9 cellular contexts compared by ENCODE assay signal in genomic region chr5:1385395-1386273, GRCh38. TPM values are rescaled to one million over a fixed set of nuclear protein-coding genes. Genes with fewer than 3 reads are reported as not detected.
DNase-seq lines count a peak whose midpoint lies in the region; ATAC-seq and TF ChIP-seq lines count a peak whose summit lies in the region.
"Had no signal": no experiment of that assay in that cellular context is flagged by ENCODE, and none has a peak within 500 bp of the region (broad histone marks: within the 10 kb centered on the region; RNA-seq: fewer than 3 reads in every experiment).

No MANE protein-coding gene starts in this region.

- H3K36me3 ChIP-seq in Peyer's patch (no peaks in the 10 kb centered on the region), neural progenitor cell (no peaks in the 10 kb centered on the region), stomach smooth muscle (ENCODE audit: control insufficient read depth in 2 of 2, insufficient read depth in 2 of 2, low read length in 2 of 2) (no peaks in the 10 kb centered on the region)

- H3K27me3 Mint-ChIP-seq in activated T-helper 2 cell treated with anti-CD3 and anti-CD28 coated beads, Interferon-gamma antibody, Interleukin-2, Interleukin-4, amounts not matched to agents 10 μg/mL and 5 μg/mL and 100 μg/mL, durations not matched to agents 14 hours and 24 hours and 36 hours (ENCODE audit: low read depth): peaks cover 25% of the 10 kb centered on the region
- H3K27me3 Mint-ChIP-seq in neural progenitor cell (ENCODE audit: insufficient read depth, low read depth): peaks cover 53% of the 10 kb centered on the region

- H3K27ac Mint-ChIP-seq in activated T-helper 2 cell treated with anti-CD3 and anti-CD28 coated beads, Interferon-gamma antibody, Interleukin-2, Interleukin-4, amounts not matched to agents 10 μg/mL and 5 μg/mL and 100 μg/mL, durations not matched to agents 14 hours and 24 hours and 36 hours: peak overlapping the region; percentile 98
- no peak overlapping the region for H3K27ac Mint-ChIP-seq in neural progenitor cell

- H3K36me3 Mint-ChIP-seq in activated T-helper 2 cell treated with anti-CD3 and anti-CD28 coated beads, Interferon-gamma antibody, Interleukin-2, Interleukin-4, amounts not matched to agents 10 μg/mL and 5 μg/mL and 100 μg/mL, durations not matched to agents 14 hours and 24 hours and 36 hours (ENCODE audit: low read depth): no peaks in the 10 kb centered on the region
- H3K36me3 Mint-ChIP-seq in neural progenitor cell: no peaks in the 10 kb centered on the region

- H3F3A ChIP-seq in neural progenitor cell (ENCODE audit: low read depth): no peaks in the 10 kb centered on the region

- no peak overlapping the region for H3K9ac ChIP-seq in neural progenitor cell
- H3K9ac ChIP-seq in stomach smooth muscle (ENCODE audit: low read length in 2 of 2): peak overlapping the region; percentile 63 to 66

- H3K79me2 ChIP-seq in neural progenitor cell (ENCODE audit: low read depth): no peaks in the 10 kb centered on the region

- peak overlapping the region; percentile 95 for H3K4me3 Mint-ChIP-seq in activated T-helper 2 cell treated with anti-CD3 and anti-CD28 coated beads, Interferon-gamma antibody, Interleukin-2, Interleukin-4, amounts not matched to agents 10 μg/mL and 5 μg/mL and 100 μg/mL, durations not matched to agents 14 hours and 24 hours and 36 hours (ENCODE audit: low read depth)
- peak overlapping the region; percentile 88 for H3K4me3 Mint-ChIP-seq in neural progenitor cell

- H3K9me3 ChIP-seq in Peyer's patch: no peaks in the 10 kb centered on the region
- H3K9me3 ChIP-seq in neural progenitor cell (ENCODE audit: low read depth): no peaks in the 10 kb centered on the region
- H3K9me3 ChIP-seq in stomach smooth muscle (ENCODE audit: control insufficient read depth in 2 of 2, low read length in 2 of 2): no peaks in the 10 kb centered on the region

- H3K27ac ChIP-seq in Peyer's patch: peak overlapping the region; percentile 81 to 96 (median 92)
- no peak overlapping the region for H3K27ac ChIP-seq in foreskin keratinocyte
- H3K27ac ChIP-seq in neural progenitor cell: no peak overlapping the region
- no peak overlapping the region for H3K27ac ChIP-seq in stomach smooth muscle (ENCODE audit: low read length)
- H3K27ac ChIP-seq: epithelial cell of prostate had no signal

- H3K9me3 Mint-ChIP-seq in activated T-helper 2 cell treated with anti-CD3 and anti-CD28 coated beads, Interferon-gamma antibody, Interleukin-2, Interleukin-4, amounts not matched to agents 10 μg/mL and 5 μg/mL and 100 μg/mL, durations not matched to agents 14 hours and 24 hours and 36 hours: no peaks in the 10 kb centered on the region
- H3K9me3 Mint-ChIP-seq in neural progenitor cell: peaks cover 3% of the 10 kb centered on the region

- ATAC-seq in GM21367 (IDR thresholded peaks at IDR 0.05; ENCODE audit: unreplicated experiment) (peak; percentile 86), foreskin keratinocyte (peak; percentile 82)

- TF ChIP-seq CTCF in Peyer's patch (IDR thresholded peaks at IDR 0.05) (peak in 1 of 6 experiments; percentile 9), foreskin keratinocyte (conservative IDR thresholded peaks at IDR 0.05) (no peak), neural progenitor cell (IDR thresholded peaks at IDR 0.05) (no peak)

- H3K4me2 ChIP-seq in neural progenitor cell: peak overlapping the region; percentile 97

- TF ChIP-seq POLR2A in Peyer's patch (IDR thresholded peaks at IDR 0.05): peak; percentile 80 to 81

- peak overlapping the region; percentile 52 to 70 (median 68) for H3K4me3 ChIP-seq in Peyer's patch
- H3K4me3 ChIP-seq in neural progenitor cell: peak overlapping the region; percentile 67
- H3K4me3 ChIP-seq in stomach smooth muscle (ENCODE audit: low read length in 2 of 2): peak overlapping the region; percentile 80

- intact Hi-C loops in activated T-helper 2 cell treated with anti-CD3 and anti-CD28 coated beads, Interferon-gamma antibody, Interleukin-2, Interleukin-4, amounts not matched to agents 10 μg/mL and 5 μg/mL and 100 μg/mL, durations not matched to agents 14 hours and 24 hours and 36 hours (cut with micrococcal nuclease): loop anchor here (2.0 to 5.0 kb wide), 2 partner anchors 41 to 417 kb away; partner anchors contain the start of genes CLPTM1L and NDUFS6

- peaks cover 3 to 13% (median 6%) of the 10 kb centered on the region in 4 donors for H3K4me1 ChIP-seq in Peyer's patch
- H3K4me1 ChIP-seq in foreskin keratinocyte: no peaks in the 10 kb centered on the region
- H3K4me1 ChIP-seq in neural progenitor cell: peaks cover 5% of the 10 kb centered on the region
- peaks cover 14% of the 10 kb centered on the region for H3K4me1 ChIP-seq in stomach smooth muscle (ENCODE audit: control insufficient read depth, insufficient read depth, low read length)

- H3K27me3 ChIP-seq in Peyer's patch (no peaks in the 10 kb centered on the region), foreskin keratinocyte (peaks cover 18% of the 10 kb centered on the region), neural progenitor cell (peaks cover 99% of the 10 kb centered on the region), stomach smooth muscle (ENCODE audit: control insufficient read depth in 1 of 2, insufficient read depth in 2 of 2, low read length in 2 of 2) (peaks cover 17 to 29% of the 10 kb centered on the region in 2 donors)

- H3K4me1 Mint-ChIP-seq in activated T-helper 2 cell treated with anti-CD3 and anti-CD28 coated beads, Interferon-gamma antibody, Interleukin-2, Interleukin-4, amounts not matched to agents 10 μg/mL and 5 μg/mL and 100 μg/mL, durations not matched to agents 14 hours and 24 hours and 36 hours (ENCODE audit: low read depth): peaks cover 16% of the 10 kb centered on the region
- peaks cover 10% of the 10 kb centered on the region for H3K4me1 Mint-ChIP-seq in neural progenitor cell

- DNase-seq in COLO829 (ENCODE audit: low spot score) (peak; percentile 15), HUDEP-2 (lab: John Stamatoyannopoulos, UW; ENCODE audit: unreplicated experiment in 76 of 76) (peak in 72 of 76 experiments; percentile 5 to 86 (median 63)), Peyer's patch (peak; percentile 96 to 98 (median 96)), foreskin keratinocyte (peak in 1 of 2 donors; percentile 18), neural progenitor cell (ENCODE audit: low spot score) (peak; percentile 84)
- DNase-seq in activated T-helper 2 cell treated with anti-CD3 and anti-CD28 coated beads, Interferon-gamma antibody, Interleukin-2, Interleukin-4, amounts not matched to agents 10 μg/mL and 5 μg/mL and 100 μg/mL, durations not matched to agents 14 hours and 24 hours and 36 hours (ENCODE audit: low spot score): peak; percentile 83

- no peaks in the 10 kb centered on the region for H4K20me1 ChIP-seq in neural progenitor cell (ENCODE audit: low read depth)

- H2AFZ ChIP-seq in neural progenitor cell (replicated peaks): peak overlapping the region; percentile 85

RNA-seq across cellular contexts. Expression of gene CLPTM1L, which starts 40.7 kb away (rescaled TPM):
- total RNA-seq in Peyer's patch (100 to 1,000 TPM; 115 to 209 (median 143) TPM), foreskin keratinocyte (131 and 137 TPM in 2 replicates), neural progenitor cell (ENCODE audit: low replicate concordance) (74.8 and 79.9 TPM in 2 replicates)
- 102 and 107 TPM in 2 replicates for total RNA-seq in activated T-helper 2 cell treated with anti-CD3 and anti-CD28 coated beads, Interferon-gamma antibody, Interleukin-2, Interleukin-4, amounts not matched to agents 10 μg/mL and 5 μg/mL and 100 μg/mL, durations not matched to agents 14 hours and 24 hours and 36 hours
- polyA plus RNA-seq in foreskin keratinocyte: 110 and 114 TPM in 2 replicates

RNA-seq across cellular contexts. Expression of gene SLC6A3, which starts 59.6 kb away (rescaled TPM):
- total RNA-seq in Peyer's patch (under 1 TPM in 2 of 4 donors, not detected in 2; 0.40 to 0.70 TPM), foreskin keratinocyte (not detected in 2 replicates), neural progenitor cell (ENCODE audit: low replicate concordance) (0.19 and 0.32 TPM in 2 replicates)
- not detected in 2 replicates for total RNA-seq in activated T-helper 2 cell treated with anti-CD3 and anti-CD28 coated beads, Interferon-gamma antibody, Interleukin-2, Interleukin-4, amounts not matched to agents 10 μg/mL and 5 μg/mL and 100 μg/mL, durations not matched to agents 14 hours and 24 hours and 36 hours
- polyA plus RNA-seq in foreskin keratinocyte: not detected in 2 replicates

Comparison
In these comparisons a context has a peak if more than half of its experiments do, and no peak if none do; other contexts are left out.
1. H3K27ac ChIP-seq: peak in Peyer's patch (4 of 4); none in foreskin keratinocyte (single experiment), neural progenitor cell (single experiment) and stomach smooth muscle (single experiment).
2. Peak in every context shown above with its lines, with median percentiles within 50 percentile points of each other: H3K4me3 ChIP-seq.